ENCODE assay signal across 14 cellular contexts in genomic region chr17:77286391-77286640, GRCh38.
DNase-seq lines count a peak whose midpoint lies in the region; ATAC-seq and TF ChIP-seq lines count a peak whose summit lies in the region.
"Had no signal": no experiment of that assay in that cellular context is flagged by ENCODE, and none has a peak within 500 bp of the region (broad histone marks: within the 10 kb centered on the region; RNA-seq: fewer than 3 reads in every experiment).

No MANE protein-coding gene starts in this region.

- TF ChIP-seq CTCF in AG04450 (IDR thresholded peaks at IDR 0.05; ENCODE audit: low read depth, low read length) (no peak), fibroblast of lung (conservative IDR thresholded peaks at IDR 0.05 in 1 of 2, IDR thresholded peaks at IDR 0.05 in 1 of 2; ENCODE audit: low read depth in 1 of 2, low read length in 2 of 2) (no peak), sigmoid colon (IDR thresholded peaks at IDR 0.05) (no peak), OCI-LY7 (conservative IDR thresholded peaks at IDR 0.05; ENCODE audit: low read length) (no peak)

- CTCF ChIA-PET in AG04450 (lab: Charles Lee), result interaction anchor here (1.6 kb wide), 1 partner anchor 199 kb away, joined by 10 read pairs; no protein-coding TSS in a partner anchor
- CTCF ChIA-PET in OCI-LY7 (lab: Charles Lee; ENCODE audit: unreplicated experiment), result no interaction called here

- H3K27me3 ChIP-seq in AG04450 (ENCODE audit: control insufficient read depth, insufficient read depth, low read length) (no peaks in the 10 kb centered on the region), SJCRH30 (no peaks in the 10 kb centered on the region), fibroblast of lung (ENCODE audit: control insufficient read depth, insufficient read depth, low read length) (no peaks in the 10 kb centered on the region), sigmoid colon (no peaks in the 10 kb centered on the region)

- H3K79me2 ChIP-seq in fibroblast of lung (ENCODE audit: control insufficient read depth, insufficient read depth, low read length) (peaks cover 3% of the 10 kb centered on the region), OCI-LY7 (ENCODE audit: insufficient read depth, low read depth, low read length) (peaks cover 29% of the 10 kb centered on the region; the same call in 1 of the 2 replicates)

- H3K9me2 ChIP-seq in OCI-LY7 (ENCODE audit: insufficient read depth, low read length), result no peaks in the 10 kb centered on the region

- DNase-seq in AG04450 (ENCODE audit: low read depth, low spot score), result no peak
- no peak for DNase-seq in SJCRH30
- DNase-seq in fibroblast of lung (ENCODE audit: low read depth in 2 of 2), result no peak
- DNase-seq in sigmoid colon, result no peak
- no peak for DNase-seq in activated naive CD8-positive, alpha-beta T cell treated with anti-CD3 and anti-CD28 coated beads for 36 hours
- DNase-seq in OCI-LY7 (ENCODE audit: low spot score), result no peak
- DNase-seq: NCI-H1930; NK-92 treated with Interleukin-12 subunit alpha and Interleukin-12 subunit beta, amount 100 ng/mL, for 24 hours; retina had no signal

- H3K4me3 ChIP-seq in AG04450 (ENCODE audit: low read depth, low read length) (no peak overlapping the region), SJCRH30 (no peak overlapping the region; the same call in none of the 2 replicates), fibroblast of lung (replicated peaks in 1 of 4; ENCODE audit: control extremely low read depth in 1 of 4, insufficient read depth in 1 of 4, low read depth in 3 of 4, low read length in 4 of 4) (no peak overlapping the region), sigmoid colon (no peak overlapping the region), OCI-LY7 (ENCODE audit: low read depth, low read length, poor library complexity, severe bottlenecking) (no peak overlapping the region)
- H3K4me3 ChIP-seq: K562, thoracic aorta had no signal

- H3K27ac ChIP-seq in AG04450 (ENCODE audit: low read depth, low read length) (peak overlapping the region; percentile 89), SJCRH30 (peak overlapping the region; percentile 66), fibroblast of lung (ENCODE audit: insufficient read depth, low read length) (peak overlapping the region; percentile 76), sigmoid colon (peak overlapping the region; percentile 57 to 87 (median 84)), OCI-LY7 (ENCODE audit: low read depth, low read length, poor library complexity, severe bottlenecking) (no peak overlapping the region)

- peaks cover 8% of the 10 kb centered on the region for H3K4me1 Mint-ChIP-seq in activated naive CD8-positive, alpha-beta T cell treated with anti-CD3 and anti-CD28 coated beads for 36 hours

- TF ChIP-seq POLR2A in sigmoid colon (IDR thresholded peaks at IDR 0.05), result no peak

- H2AFZ ChIP-seq in fibroblast of lung (ENCODE audit: low read length) (no peak overlapping the region), OCI-LY7 (ENCODE audit: low read length) (no peak overlapping the region)

- no TSS peak for BruUV-seq in OCI-LY7 (replicated peaks; lab: Mats Ljungman, UMichigan)

- no peak overlapping the region for H3K4me3 Mint-ChIP-seq in activated naive CD8-positive, alpha-beta T cell treated with anti-CD3 and anti-CD28 coated beads for 36 hours

- POLR2A ChIA-PET in AG04450 (lab: Yijun Ruan, JAX), result interaction anchor here (0.8 to 1.6 kb wide), 5 partner anchors 31 to 549 kb away, joined by 3 to 7 read pairs (median 3); partner anchors contain the start of gene MFSD11
- POLR2A ChIA-PET in OCI-LY7 (lab: Charles Lee), result no interaction called here

- ATAC-seq in GM19035 (IDR thresholded peaks at IDR 0.05; ENCODE audit: unreplicated experiment) (no peak), GM19023 (IDR thresholded peaks at IDR 0.05; ENCODE audit: unreplicated experiment) (no peak)

- TF ChIP-seq EP300 in sigmoid colon (IDR thresholded peaks at IDR 0.05), result no peak

- no peaks in the 10 kb centered on the region for H4K20me1 ChIP-seq in fibroblast of lung (ENCODE audit: control insufficient read depth, extremely low read depth, insufficient read depth, low read length)
- H4K20me1 ChIP-seq in OCI-LY7 (ENCODE audit: insufficient read depth, low read length), result 0 out of 2 replicates have a peak, but pooled peaks cover 6% of the 10 kb centered on the region

- H3K27me3 Mint-ChIP-seq in activated naive CD8-positive, alpha-beta T cell treated with anti-CD3 and anti-CD28 coated beads for 36 hours, result peaks cover 18% of the 10 kb centered on the region

- no peak overlapping the region for H3K27ac Mint-ChIP-seq in activated naive CD8-positive, alpha-beta T cell treated with anti-CD3 and anti-CD28 coated beads for 36 hours

- H3K4me2 ChIP-seq in fibroblast of lung (ENCODE audit: extremely low read depth, insufficient read depth, low read length), result no peak overlapping the region
- no peak overlapping the region for H3K4me2 ChIP-seq in OCI-LY7 (ENCODE audit: low read length)

- H3K9me3 ChIP-seq in AG04450 (ENCODE audit: control insufficient read depth, insufficient read depth, low read length) (no peaks in the 10 kb centered on the region; the same call in 1 of the 2 replicates), SJCRH30 (replicated peaks) (no peaks in the 10 kb centered on the region), fibroblast of lung (ENCODE audit: control insufficient read depth, insufficient read depth, low read depth, low read length) (no peaks in the 10 kb centered on the region), sigmoid colon (no peaks in the 10 kb centered on the region), OCI-LY7 (ENCODE audit: low read length) (no peaks in the 10 kb centered on the region)
- H3K9me3 ChIP-seq: thoracic aorta had no signal

- no peaks in the 10 kb centered on the region for H3K36me3 Mint-ChIP-seq in activated naive CD8-positive, alpha-beta T cell treated with anti-CD3 and anti-CD28 coated beads for 36 hours
- H3K36me3 Mint-ChIP-seq: brain had no signal

- no peaks in the 10 kb centered on the region for H3K36me3 ChIP-seq in SJCRH30
- H3K36me3 ChIP-seq in fibroblast of lung (ENCODE audit: control insufficient read depth, insufficient read depth, low read length), result no peaks in the 10 kb centered on the region
- no peaks in the 10 kb centered on the region for H3K36me3 ChIP-seq in sigmoid colon
- H3K36me3 ChIP-seq in OCI-LY7 (ENCODE audit: insufficient read depth, low read length), result peaks cover 4% of the 10 kb centered on the region; the same call in 1 of the 2 replicates
- H3K36me3 ChIP-seq: thoracic aorta had no signal

- H3K9me3 Mint-ChIP-seq in activated naive CD8-positive, alpha-beta T cell treated with anti-CD3 and anti-CD28 coated beads for 36 hours, result no peaks in the 10 kb centered on the region

- intact Hi-C loops in sigmoid colon (cut with DNase I), result no loop called here
- intact Hi-C loops in OCI-LY7 (cut with micrococcal nuclease; ENCODE audit: unreplicated experiment), result no loop called here

- no peak overlapping the region for H3K9ac ChIP-seq in fibroblast of lung (ENCODE audit: insufficient read depth, low read length)

- H3K4me1 ChIP-seq in SJCRH30, result peaks cover 45% of the 10 kb centered on the region
- peaks cover 22% of the 10 kb centered on the region for H3K4me1 ChIP-seq in fibroblast of lung (ENCODE audit: control insufficient read depth, extremely low read depth, insufficient read depth, low read length)
- peaks cover 0 to 54% (median 40%) of the 10 kb centered on the region in 4 donors for H3K4me1 ChIP-seq in sigmoid colon
- H3K4me1 ChIP-seq in OCI-LY7 (ENCODE audit: insufficient read depth, low read length, poor library complexity, severe bottlenecking), result peaks cover 18% of the 10 kb centered on the region
